11 cellular contexts compared by ENCODE assay signal in genomic region chr17:70138309-70138865, GRCh38. TPM values are rescaled to one million over a fixed set of nuclear protein-coding genes. Genes with fewer than 3 reads are reported as not detected.
DNase-seq lines count a peak whose midpoint lies in the region; ATAC-seq and TF ChIP-seq lines count a peak whose summit lies in the region.
"Had no signal": no experiment of that assay in that cellular context is flagged by ENCODE, and none has a peak within 500 bp of the region (broad histone marks: within the 10 kb centered on the region; RNA-seq: fewer than 3 reads in every experiment).

No MANE protein-coding gene starts in this region.

- no peak for TF ChIP-seq POLR2A in prostate gland (IDR thresholded peaks at IDR 0.05)

- no peaks in the 10 kb centered on the region for H3K27me3 ChIP-seq in prostate gland (replicated peaks; ENCODE audit: insufficient read depth)

- intact Hi-C loops in prostate gland (cut with DNase I), result no loop called here

- 45% methylated on average over 3 of the region's 3 CpGs for WGBS in prostate gland

- H3K4me3 ChIP-seq in AG10803 (ENCODE audit: low read length), result no peak overlapping the region
- no peak overlapping the region for H3K4me3 ChIP-seq in prostate gland

- H3K4me1 ChIP-seq in prostate gland (replicated peaks), result peaks cover 14% of the 10 kb centered on the region

- DNase-seq in AG10803 (ENCODE audit: low read depth) (peak; percentile 78), fibroblast of the conjunctiva (ENCODE audit: low read depth) (peak; percentile 5), prostate gland (ENCODE audit: low spot score) (no peak), NCI-H2081 (lab: John Stamatoyannopoulos, UW) (no peak), NCI-H146 (lab: John Stamatoyannopoulos, UW) (no peak), NCI-H2029 (lab: John Stamatoyannopoulos, UW) (no peak)
- DNase-seq: COR-L47 had no signal

- ATAC-seq in GM19463 (IDR thresholded peaks at IDR 0.05; ENCODE audit: unreplicated experiment), result no peak
- ATAC-seq: HCT116 had no signal

- H3K36me3 ChIP-seq in prostate gland, result no peaks in the 10 kb centered on the region

- H3K9me3 ChIP-seq in prostate gland, result no peaks in the 10 kb centered on the region

- TF ChIP-seq CTCF in AG10803 (conservative IDR thresholded peaks at IDR 0.05; ENCODE audit: low read length), result no peak
- no peak for TF ChIP-seq CTCF in VCaP (conservative IDR thresholded peaks at IDR 0.05)
- TF ChIP-seq CTCF in prostate gland (IDR thresholded peaks at IDR 0.05), result no peak

- H3K27ac ChIP-seq in VCaP (peak overlapping the region; percentile 63), prostate gland (peak overlapping the region; percentile 68 to 71)

RNA-seq across cellular contexts. Expression of gene KCNJ2, which starts 30.9 kb away (rescaled TPM):
- total RNA-seq in prostate gland, result 1 to 10 TPM; 2.6 to 3.1 TPM
- total RNA-seq: activated T-helper 1 cell treated with anti-CD3 and anti-CD28 coated beads, Interleukin-12 subunit alpha, Interleukin-12 subunit beta, Interleukin-2, Interleukin-4 antibody, amounts not matched to agents 30 ng/mL and 10 ng/mL and 1 ng/mL, durations not matched to agents 14 hours and 24 hours and 36 hours had no signal

Comparison
In these comparisons a context has a peak if more than half of its experiments do, and no peak if none do; other contexts are left out.
1. DNase-seq: peak in AG10803 (single experiment) and fibroblast of the conjunctiva (single experiment); none in prostate gland (single experiment), NCI-H2081 (0 of 2), NCI-H146 (single experiment) and NCI-H2029 (single experiment).